13 cellular contexts compared by ENCODE assay signal in the genomic region with DNA sequence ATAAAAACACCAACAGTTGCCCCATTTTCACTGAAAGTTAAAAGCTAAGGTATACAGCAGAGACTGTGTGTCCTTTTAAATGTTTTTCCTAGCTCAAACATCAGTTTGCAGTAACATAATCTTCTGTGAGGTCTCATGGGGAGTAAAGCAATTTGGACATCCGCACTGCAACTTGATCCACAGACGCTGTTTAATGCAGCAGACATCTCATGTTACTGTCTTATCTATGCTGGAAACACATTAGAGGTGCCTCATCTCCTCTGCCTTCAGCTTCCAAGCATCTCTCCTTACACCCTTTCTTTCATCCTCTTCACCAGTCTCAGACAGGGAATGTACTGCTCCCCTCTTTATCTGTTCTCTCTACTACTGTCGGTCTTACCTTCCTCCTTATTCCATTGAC. TPM values are rescaled to one million over a fixed set of nuclear protein-coding genes. Genes with fewer than 3 reads are reported as not detected.
DNase-seq lines count a peak whose midpoint lies in the region; ATAC-seq, FAIRE-seq and TF ChIP-seq lines count a peak whose summit lies in the region.
"Had no signal": no experiment of that assay in that cellular context is flagged by ENCODE, and none has a peak within 500 bp of the region (broad histone marks: within the 10 kb centered on the region; RNA-seq: fewer than 3 reads in every experiment).

No MANE protein-coding gene starts in this region.

- ATAC-seq in A549 (peak; percentile 23 to 47; a peak in 2 of 6 replicates), foreskin keratinocyte (peak; percentile 3), body of pancreas (no peak), HG03108 (IDR thresholded peaks at IDR 0.05; ENCODE audit: unreplicated experiment) (no peak)

- POLR2A ChIA-PET in A549 (lab: Yijun Ruan, JAX): no interaction called here
- POLR2A ChIA-PET in SK-N-SH (lab: Yijun Ruan, JAX): no interaction called here

- H3F3A ChIP-seq in SK-N-SH (replicated peaks; ENCODE audit: insufficient read depth): peaks cover 7% of the 10 kb centered on the region

- TF ChIP-seq RAD21 in A549 (conservative IDR thresholded peaks at IDR 0.05 in 1 of 2, IDR thresholded peaks at IDR 0.05 in 1 of 2) (no peak), SK-N-SH (IDR thresholded peaks at IDR 0.05; ENCODE audit: low read length) (no peak)

- DNase-seq in A549 (ENCODE audit: low read depth in 1 of 2, low spot score in 1 of 2) (no peak), NCI-H1436 (lab: John Stamatoyannopoulos, UW) (peak; percentile 58), SK-N-SH (no peak), foreskin keratinocyte (no peak), body of pancreas (no peak), posterior vena cava (ENCODE audit: low spot score) (no peak)
- DNase-seq in activated CD4-positive, alpha-beta T cell treated with anti-CD3 and anti-CD28 coated beads, Interleukin-2, amount 50 U/mL, for 4 hours: no peak
- DNase-seq: activated CD4-positive, alpha-beta T cell treated with anti-CD3 and anti-CD28 coated beads, Interleukin-2, amount 50 U/mL, for 1 hour; NCI-H2081 treated with DMSO at 0.1 percent for 48 hours; nucleus accumbens had no signal

- no peaks in the 10 kb centered on the region for H3K79me2 ChIP-seq in SK-N-SH (ENCODE audit: insufficient read depth)

- TF ChIP-seq CTCF in A549 (IDR thresholded peaks at IDR 0.05): no peak
- no peak for TF ChIP-seq CTCF in SK-N-SH (IDR thresholded peaks at IDR 0.05)
- TF ChIP-seq CTCF in foreskin keratinocyte (conservative IDR thresholded peaks at IDR 0.05): no peak
- no peak for TF ChIP-seq CTCF in body of pancreas (IDR thresholded peaks at IDR 0.05)

- H3K36me3 ChIP-seq in SK-N-SH (replicated peaks in 1 of 2; ENCODE audit: control insufficient read depth in 1 of 2, insufficient read depth in 2 of 2, low read length in 1 of 2): no peaks in the 10 kb centered on the region
- H3K36me3 ChIP-seq in body of pancreas (replicated peaks in 1 of 2; ENCODE audit: insufficient read depth in 1 of 2, low read depth in 2 of 2): no peaks in the 10 kb centered on the region
- H3K36me3 ChIP-seq: tibial nerve had no signal

- CTCF ChIA-PET in A549 (lab: Yijun Ruan, JAX): no interaction called here
- CTCF ChIA-PET in SK-N-SH (lab: Yijun Ruan, JAX): interaction anchor here (1.1 kb wide), 1 partner anchor 9 kb away, joined by 4 read pairs; no protein-coding TSS in a partner anchor

- 85% methylated on average over 3 of the region's 3 CpGs for WGBS in A549 (ENCODE audit: missing lambda C conversion rate)
- WGBS in SK-N-SH (ENCODE audit: low lambda C conversion rate): 48% methylated on average over 3 of the region's 3 CpGs
- WGBS in body of pancreas, 2 donors: 73 to 84% methylated on average over 3 of the region's 3 CpGs

- TF ChIP-seq POLR2A in A549 (IDR thresholded peaks at IDR 0.05; ENCODE audit: low read length): no peak
- no peak for TF ChIP-seq POLR2A in body of pancreas (IDR thresholded peaks at IDR 0.05)

- H3K27me3 ChIP-seq in SK-N-SH (ENCODE audit: insufficient read depth) (no peaks in the 10 kb centered on the region), foreskin keratinocyte (no peaks in the 10 kb centered on the region), body of pancreas (no peaks in the 10 kb centered on the region)

- H3K9me2 ChIP-seq in SK-N-SH: no peaks in the 10 kb centered on the region

- H4K20me1 ChIP-seq in SK-N-SH (ENCODE audit: insufficient read depth): no peaks in the 10 kb centered on the region

- no peaks in the 10 kb centered on the region for H3K9me3 ChIP-seq in A549
- no peaks in the 10 kb centered on the region for H3K9me3 ChIP-seq in SK-N-SH
- H3K9me3 ChIP-seq in body of pancreas: no peaks in the 10 kb centered on the region
- H3K9me3 ChIP-seq: tibial nerve had no signal

- FAIRE-seq in A549 (lab: Jason Lieb, UNC): no peak
- FAIRE-seq: GM19239 had no signal

- H3K4me1 ChIP-seq in A549: no peaks in the 10 kb centered on the region
- H3K4me1 ChIP-seq in SK-N-SH (ENCODE audit: control insufficient read depth in 1 of 2, insufficient read depth in 2 of 2, low read depth in 1 of 2, low read length in 1 of 2): peaks cover 0 to 18% of the 10 kb centered on the region in 2 experiments; a peak in 1 of 4 replicates
- H3K4me1 ChIP-seq in foreskin keratinocyte: peaks cover 16% of the 10 kb centered on the region
- H3K4me1 ChIP-seq in body of pancreas: peaks cover 23% of the 10 kb centered on the region
- H3K4me1 ChIP-seq: tibial nerve had no signal

- H3K27ac ChIP-seq in A549 (no peak overlapping the region), SK-N-SH (ENCODE audit: low read depth in 2 of 2, low read length in 1 of 2) (peak overlapping the region; percentile 18 to 62; a peak in 2 of 4 replicates), foreskin keratinocyte (no peak overlapping the region), body of pancreas (peak overlapping the region in 2 of 4 donors; percentile 63 to 73)
- H3K27ac ChIP-seq: tibial nerve had no signal

- intact Hi-C loops in body of pancreas (cut with DNase I) (no loop called here), posterior vena cava (cut with DNase I) (no loop called here)

- TF ChIP-seq EP300 in A549 (IDR thresholded peaks at IDR 0.05) (no peak), SK-N-SH (IDR thresholded peaks at IDR 0.05; ENCODE audit: borderline replicate concordance in 1 of 2, low read depth in 1 of 2, low read length in 1 of 2) (no peak)

- H3K4me3 ChIP-seq in A549 (no peak overlapping the region), SK-N-SH (ENCODE audit: low read depth in 2 of 2, low read length in 1 of 2) (no peak overlapping the region), body of pancreas (no peak overlapping the region)
- H3K4me3 ChIP-seq: tibial nerve had no signal

- no peak overlapping the region for H3K9ac ChIP-seq in SK-N-SH

- no peak overlapping the region; the same call in 1 of the 2 replicates for H2AFZ ChIP-seq in SK-N-SH (ENCODE audit: low read depth)

- H3K4me2 ChIP-seq in A549 (no peak overlapping the region), SK-N-SH (peak overlapping the region; percentile 31; the same call in 1 of the 2 replicates)

TF ChIP-seq in A549, 52 proteins besides CTCF, POLR2A, EP300 and RAD21 (continues in another document):
- TF ChIP-seq, protein P1, sequence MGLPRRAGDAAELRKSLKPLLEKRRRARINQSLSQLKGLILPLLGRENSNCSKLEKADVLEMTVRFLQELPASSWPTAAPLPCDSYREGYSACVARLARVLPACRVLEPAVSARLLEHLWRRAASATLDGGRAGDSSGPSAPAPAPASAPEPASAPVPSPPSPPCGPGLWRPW (IDR thresholded peaks at IDR 0.05): no peak
- no peak for TF ChIP-seq SMC3 (IDR thresholded peaks at IDR 0.05)
- no peak for TF ChIP-seq NPAS2 (CRISPR knock-in tag; IDR thresholded peaks at IDR 0.05; ENCODE audit: borderline replicate concordance)
- TF ChIP-seq, protein P2, sequence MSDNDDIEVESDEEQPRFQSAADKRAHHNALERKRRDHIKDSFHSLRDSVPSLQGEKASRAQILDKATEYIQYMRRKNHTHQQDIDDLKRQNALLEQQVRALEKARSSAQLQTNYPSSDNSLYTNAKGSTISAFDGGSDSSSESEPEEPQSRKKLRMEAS (IDR thresholded peaks at IDR 0.05): no peak
- TF ChIP-seq MAZ (IDR thresholded peaks at IDR 0.05; ENCODE audit: borderline replicate concordance, low read depth, low read length): no peak
- TF ChIP-seq, protein P3, sequence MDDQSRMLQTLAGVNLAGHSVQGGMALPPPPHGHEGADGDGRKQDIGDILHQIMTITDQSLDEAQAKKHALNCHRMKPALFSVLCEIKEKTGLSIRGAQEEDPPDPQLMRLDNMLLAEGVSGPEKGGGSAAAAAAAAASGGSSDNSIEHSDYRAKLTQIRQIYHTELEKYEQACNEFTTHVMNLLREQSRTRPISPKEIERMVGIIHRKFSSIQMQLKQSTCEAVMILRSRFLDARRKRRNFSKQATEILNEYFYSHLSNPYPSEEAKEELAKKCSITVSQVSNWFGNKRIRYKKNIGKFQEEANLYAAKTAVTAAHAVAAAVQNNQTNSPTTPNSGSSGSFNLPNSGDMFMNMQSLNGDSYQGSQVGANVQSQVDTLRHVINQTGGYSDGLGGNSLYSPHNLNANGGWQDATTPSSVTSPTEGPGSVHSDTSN (IDR thresholded peaks at IDR 0.05): no peak

TF ChIP-seq in SK-N-SH, 30 proteins besides CTCF, POLR2A, EP300 and RAD21:
- TF ChIP-seq, protein P3 (IDR thresholded peaks at IDR 0.05): peak; percentile 12; the same call in 1 of the 2 replicates
- TF ChIP-seq FOXJ3 (CRISPR knock-in tag; IDR thresholded peaks at IDR 0.05): no peak

RNA-seq across cellular contexts. Expression of a gene that starts 53.7 kb away (rescaled TPM):
- polyA plus RNA-seq in A549 (2011; rRNA removed): 16.5 and 17.2 TPM in 2 replicates
- polyA plus RNA-seq in A549 (2012; cell fraction: cytosol; rRNA removed): 2.3 and 2.6 TPM in 2 replicates
- 1.8 and 2.9 TPM in 2 replicates for polyA plus RNA-seq in A549 (2012; cell fraction: nucleus; rRNA removed)
- polyA plus RNA-seq in A549 (2017; fragmentation: RNase III; extraction: RNeasy Plus Mini Kit Qiagen cat#74134 plus additional on column Dnase treatment): 9.1 to 10.1 TPM (median 10.0 TPM) in 3 replicates
- polyA minus RNA-seq in A549 (2011; rRNA and poly(A)+ RNA removed): 11.2 and 13.3 TPM in 2 replicates
- polyA plus RNA-seq in SK-N-SH (2012; rRNA removed): 8.7 and 11.1 TPM in 2 replicates
- polyA plus RNA-seq in SK-N-SH (2012; cell fraction: cytosol; rRNA removed): 13.5 and 16.8 TPM in 2 replicates
- 8.2 and 15.7 TPM in 2 replicates for polyA plus RNA-seq in SK-N-SH (2012; cell fraction: nucleus; rRNA removed)
- total RNA-seq in foreskin keratinocyte: 45.3 and 46.0 TPM in 2 replicates
- polyA plus RNA-seq in foreskin keratinocyte: 8.2 and 9.2 TPM in 2 replicates
- 100 to 1,000 TPM in 1 of 2 donors, 10 to 100 TPM in 1; 30.1 to 125 TPM for total RNA-seq in body of pancreas
- 10 to 100 TPM; 44.3 to 57.6 TPM for total RNA-seq in posterior vena cava

Comparison
In these comparisons a context has a peak if more than half of its experiments do, and no peak if none do; other contexts are left out.
1. ATAC-seq: peak in A549 (2 of 2) and foreskin keratinocyte (single experiment); none in body of pancreas (single experiment) and HG03108 (single experiment).
2. H3K27ac ChIP-seq: peak in SK-N-SH (2 of 2); none in A549 (0 of 2) and foreskin keratinocyte (single experiment).